Comparison of ENCODE assay signal across 8 cellular contexts in genomic region chr3:23807161-23808015, GRCh38. TPM values are rescaled to one million over a fixed set of nuclear protein-coding genes. Genes with fewer than 3 reads are reported as not detected.
A peak's percentile ranks its signal among the peaks of the same experiment; 100 is the strongest.
DNase-seq lines count a peak whose midpoint lies in the region; ATAC-seq and TF ChIP-seq lines count a peak whose summit lies in the region.

No MANE protein-coding gene starts in this region.

- no peaks in the 10 kb centered on the region for H3K9me3 Mint-ChIP-seq in stimulated activated naive CD8-positive, alpha-beta T cell treated with anti-CD3 and anti-CD28 coated beads, Interleukin-15, Interleukin-2, amounts not matched to agents 100 ng/mL and 50 ng/mL, for 24 hours
- no peaks in the 10 kb centered on the region for H3K9me3 Mint-ChIP-seq in naive B cell

- peaks cover 61% of the 10 kb centered on the region for H3K4me1 Mint-ChIP-seq in stimulated activated naive CD8-positive, alpha-beta T cell treated with anti-CD3 and anti-CD28 coated beads, Interleukin-15, Interleukin-2, amounts not matched to agents 100 ng/mL and 50 ng/mL, for 24 hours (ENCODE audit: low read depth)
- peaks cover 55 to 62% (median 56%) of the 10 kb centered on the region in 3 donors for H3K4me1 Mint-ChIP-seq in naive B cell

- ATAC-seq in stimulated activated naive CD8-positive, alpha-beta T cell treated with anti-CD3 and anti-CD28 coated beads, Interleukin-15, Interleukin-2, amounts not matched to agents 100 U/mL and 50 U/mL, for 24 hours = no peak
- ATAC-seq in SK-N-SH treated with all-trans-retinoic acid at 6 μM for 48 hours = peak; percentile 33
- peak; percentile 8 to 11 for ATAC-seq in naive B cell (ENCODE audit: low read depth in 2 of 2)
- no peak for ATAC-seq in HG03354 (IDR thresholded peaks at IDR 0.05; ENCODE audit: poor library complexity, severe bottlenecking, unreplicated experiment)
- ATAC-seq in GM18502 (IDR thresholded peaks at IDR 0.05; ENCODE audit: poor library complexity, unreplicated experiment) = no peak

- TF ChIP-seq CTCF in epithelial cell of proximal tubule (conservative IDR thresholded peaks at IDR 0.05; ENCODE audit: low read depth, low read length) = no peak

- H3K27ac Mint-ChIP-seq in stimulated activated naive CD8-positive, alpha-beta T cell treated with anti-CD3 and anti-CD28 coated beads, Interleukin-15, Interleukin-2, amounts not matched to agents 100 ng/mL and 50 ng/mL, for 24 hours = peak overlapping the region; percentile 95
- peak overlapping the region; percentile 98 to 100 (median 98) for H3K27ac Mint-ChIP-seq in naive B cell

- H3K27me3 Mint-ChIP-seq in stimulated activated naive CD8-positive, alpha-beta T cell treated with anti-CD3 and anti-CD28 coated beads, Interleukin-15, Interleukin-2, amounts not matched to agents 100 ng/mL and 50 ng/mL, for 24 hours = peaks cover 16% of the 10 kb centered on the region
- no peaks in the 10 kb centered on the region for H3K27me3 Mint-ChIP-seq in naive B cell

- DNase-seq in stimulated activated naive CD8-positive, alpha-beta T cell treated with anti-CD3 and anti-CD28 coated beads, Interleukin-15, Interleukin-2, amounts not matched to agents 100 U/mL and 50 U/mL, for 24 hours = no peak
- DNase-seq in epithelial cell of proximal tubule (ENCODE audit: low read depth) = no peak
- peak; percentile 43 for DNase-seq in naive B cell
- no peak for DNase-seq in activated effector memory CD4-positive, alpha-beta T cell treated with Interleukin-2 at 50 U/mL for 16 hours

- H3K36me3 Mint-ChIP-seq in stimulated activated naive CD8-positive, alpha-beta T cell treated with anti-CD3 and anti-CD28 coated beads, Interleukin-15, Interleukin-2, amounts not matched to agents 100 ng/mL and 50 ng/mL, for 24 hours (ENCODE audit: low read depth) = peaks cover 34% of the 10 kb centered on the region
- peaks cover 5 to 11% of the 10 kb centered on the region in 2 donors for H3K36me3 Mint-ChIP-seq in naive B cell

- H3K4me3 Mint-ChIP-seq in stimulated activated naive CD8-positive, alpha-beta T cell treated with anti-CD3 and anti-CD28 coated beads, Interleukin-15, Interleukin-2, amounts not matched to agents 100 ng/mL and 50 ng/mL, for 24 hours = peak overlapping the region; percentile 88
- H3K4me3 Mint-ChIP-seq in naive B cell = peak overlapping the region; percentile 92 to 100 (median 98)

- H3K4me3 ChIP-seq in epithelial cell of proximal tubule (ENCODE audit: low read depth, low read length) = peak overlapping the region; percentile 80

TF ChIP-seq in SK-N-SH treated with all-trans-retinoic acid at 6 μM for 48 hours, 23 proteins besides CTCF, POLR2A, EP300 and RAD21:
- no peak for TF ChIP-seq POU6F1 (CRISPR knock-in tag; IDR thresholded peaks at IDR 0.05; ENCODE audit: borderline replicate concordance, low read depth)
- TF ChIP-seq CSRNP3 (CRISPR knock-in tag; IDR thresholded peaks at IDR 0.05) = no peak
- no peak for TF ChIP-seq PATZ1 (CRISPR knock-in tag; IDR thresholded peaks at IDR 0.05; ENCODE audit: borderline replicate concordance)
- TF ChIP-seq ESRRG (CRISPR knock-in tag; IDR thresholded peaks at IDR 0.05) = no peak
- TF ChIP-seq BACH2 (CRISPR knock-in tag; IDR thresholded peaks at IDR 0.05; ENCODE audit: borderline replicate concordance) = no peak
- no peak for TF ChIP-seq TCF4 (CRISPR knock-in tag; IDR thresholded peaks at IDR 0.05; ENCODE audit: borderline replicate concordance)
- no peak for TF ChIP-seq ZNF565 (CRISPR knock-in tag; conservative IDR thresholded peaks at IDR 0.05; ENCODE audit: low read depth)
- no peak for TF ChIP-seq CREB5 (CRISPR knock-in tag; IDR thresholded peaks at IDR 0.05; ENCODE audit: low read depth)

RNA-seq across cellular contexts. Expression of gene UBE2E1, which starts 1.6 kb away (rescaled TPM):
- 76.7 and 94.9 TPM in 2 replicates for total RNA-seq in epithelial cell of proximal tubule
- 10 to 100 TPM in 5 of 6 donors, 1 to 10 TPM in 1; 8.7 to 33.7 (median 18.1) TPM for polyA plus RNA-seq in naive B cell (ENCODE audit: low read depth in 6 of 6)

Comparison
In these comparisons a context has a peak if more than half of its experiments do, and no peak if none do; other contexts are left out.
1. ATAC-seq: peak in SK-N-SH treated with all-trans-retinoic acid at 6 μM for 48 hours (single experiment) and naive B cell (2 of 2); none in stimulated activated naive CD8-positive, alpha-beta T cell treated with anti-CD3 and anti-CD28 coated beads, Interleukin-15, Interleukin-2, amounts not matched to agents 100 U/mL and 50 U/mL, for 24 hours (single experiment), HG03354 (single experiment) and GM18502 (single experiment).